Comparison of ENCODE assay signal across 8 cellular contexts in the genomic region with DNA sequence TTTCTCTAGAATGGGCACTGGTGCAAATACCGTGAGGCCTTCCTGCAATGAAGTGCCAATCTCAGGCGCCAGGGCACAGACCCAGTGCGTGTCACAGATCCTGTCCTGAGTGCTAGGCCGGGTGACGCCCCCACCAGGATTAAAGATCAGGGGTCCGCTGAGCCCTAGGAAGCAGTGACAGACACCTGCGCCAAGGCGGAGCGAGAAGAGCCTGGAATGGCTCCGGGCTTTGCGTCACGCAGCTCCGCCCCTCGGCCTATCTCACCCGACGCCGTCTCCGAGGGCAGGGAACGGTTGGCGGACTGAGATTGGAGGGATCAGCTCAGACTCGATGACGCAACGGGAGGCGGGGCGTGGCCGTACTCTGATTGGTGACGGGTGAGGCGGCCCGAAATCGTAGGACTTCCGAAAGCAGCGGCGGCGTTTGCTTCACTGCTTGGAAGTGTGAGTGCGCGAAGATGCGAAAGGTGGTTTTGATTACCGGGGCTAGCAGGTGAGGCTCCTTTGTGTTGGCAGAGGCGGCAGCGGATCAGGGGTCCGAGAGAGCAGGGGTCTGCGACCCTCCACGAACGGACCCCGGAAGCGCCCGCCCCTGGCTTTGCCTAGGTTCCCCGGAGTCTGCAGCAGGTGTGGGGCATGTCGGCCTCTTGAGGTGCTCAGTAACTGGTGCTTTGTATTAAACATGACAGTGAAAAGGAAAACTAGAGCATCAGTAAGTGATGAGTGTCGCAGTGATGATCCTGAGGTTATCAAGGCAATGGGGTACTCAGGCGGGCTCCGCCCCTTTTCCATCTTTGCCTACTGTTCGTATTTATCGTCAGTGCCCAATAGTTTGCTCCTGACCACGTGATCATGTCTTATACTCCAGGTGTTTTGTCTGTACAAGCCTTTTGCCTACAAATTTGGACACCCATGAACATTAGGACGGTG.
DNase-seq lines count a peak whose midpoint lies in the region; ATAC-seq and TF ChIP-seq lines count a peak whose summit lies in the region.
"Not testable (repeated sequence)": the region's sequence is repeated elsewhere in the genome, so short reads cannot be mapped to it uniquely, and the experiment has no call there.

No MANE protein-coding gene starts in this region.

- H3K27ac ChIP-seq in tibial artery: peak overlapping the region; percentile 73 to 90

- H3K4me1 ChIP-seq in adipocyte (ENCODE audit: control insufficient read depth, insufficient read depth, low read length): not testable (repeated sequence)
- H3K4me1 ChIP-seq in tibial artery: peaks cover 0 to 13% (median 3%) of the 10 kb centered on the region in 4 donors

- TF ChIP-seq CTCF in tibial artery (IDR thresholded peaks at IDR 0.05): not testable (repeated sequence)

- peak; percentile 60 for TF ChIP-seq POLR2A in GM15510 (IDR thresholded peaks at IDR 0.05; ENCODE audit: borderline replicate concordance, extremely low read depth, insufficient read length)

- intact Hi-C loops in cardiac septum (cut with DNase I); posterior cingulate gyrus (cut with DNase I); tibial artery (cut with DNase I; ENCODE audit: low total_unique reads): not testable (repeated sequence)

- DNase-seq in NCI-H1417 (lab: John Stamatoyannopoulos, UW): peak; percentile 69 to 82 (median 76)
- DNase-seq in T-helper 1 cell: peak; percentile 67 to 83 (median 75)
- DNase-seq in adipocyte (ENCODE audit: low read depth): peak; percentile 61
- peak; percentile 93 for DNase-seq in cardiac septum (ENCODE audit: low spot score)
- DNase-seq in posterior cingulate gyrus: peak; percentile 67 to 97 (median 84)
- DNase-seq in tibial artery: peak; percentile 80 to 90

- H3K36me3 ChIP-seq in adipocyte (ENCODE audit: control insufficient read depth, insufficient read depth, low read length, severe bottlenecking): not testable (repeated sequence)
- peaks cover 0 to 11% (median 0%) of the 10 kb centered on the region in 3 donors for H3K36me3 ChIP-seq in tibial artery

- peak overlapping the region; percentile 79 for H3K4me3 ChIP-seq in adipocyte (ENCODE audit: low read length)
- H3K4me3 ChIP-seq in tibial artery: peak overlapping the region; percentile 54 to 57

- ATAC-seq in HG02840 (IDR thresholded peaks at IDR 0.05; ENCODE audit: low FRiP score, unreplicated experiment): peak; percentile 100

- not testable (repeated sequence) for H3K27me3 ChIP-seq in adipocyte (replicated peaks; ENCODE audit: control insufficient read depth, insufficient read depth, low read length); tibial artery

- H3K9ac ChIP-seq in adipocyte (ENCODE audit: low read length): peak overlapping the region; percentile 68

- H3K9me3 ChIP-seq in adipocyte (ENCODE audit: control insufficient read depth, low read length); tibial artery: not testable (repeated sequence)

Comparison
In these comparisons a context has a peak if more than half of its experiments do, and no peak if none do; other contexts are left out.
1. Peak in every context shown above with its lines: DNase-seq, ATAC-seq, H3K4me3 ChIP-seq and H3K27ac ChIP-seq.